In the genomic region with DNA sequence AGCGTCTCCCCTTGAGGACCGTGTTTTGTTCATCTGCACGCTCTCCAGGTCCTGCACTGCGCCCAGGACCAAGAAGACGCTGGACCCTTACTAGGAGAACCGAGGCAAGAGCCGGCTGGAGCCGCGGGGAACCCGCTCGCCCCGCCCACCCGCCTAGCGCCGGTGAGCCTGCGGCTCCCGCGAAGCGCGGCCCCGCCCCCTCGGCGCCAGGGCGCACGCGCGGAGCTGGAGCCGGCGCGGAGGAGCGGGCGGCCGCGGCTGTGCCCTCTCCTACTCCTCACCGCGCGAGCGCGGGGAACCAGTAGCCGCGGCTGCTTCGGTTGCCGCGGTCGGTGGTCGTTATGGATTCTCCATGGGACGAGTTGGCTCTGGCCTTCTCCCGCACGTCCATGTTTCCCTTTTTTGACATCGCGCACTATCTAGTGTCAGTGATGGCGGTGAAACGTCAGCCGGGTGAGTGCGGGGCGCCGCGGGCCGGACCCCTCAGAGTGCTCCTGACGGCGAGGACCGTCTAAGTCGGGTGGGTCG, we compare ENCODE assay signal across 2 cellular contexts.
TF ChIP-seq lines count a peak whose summit lies in the region.

A gene with protein sequence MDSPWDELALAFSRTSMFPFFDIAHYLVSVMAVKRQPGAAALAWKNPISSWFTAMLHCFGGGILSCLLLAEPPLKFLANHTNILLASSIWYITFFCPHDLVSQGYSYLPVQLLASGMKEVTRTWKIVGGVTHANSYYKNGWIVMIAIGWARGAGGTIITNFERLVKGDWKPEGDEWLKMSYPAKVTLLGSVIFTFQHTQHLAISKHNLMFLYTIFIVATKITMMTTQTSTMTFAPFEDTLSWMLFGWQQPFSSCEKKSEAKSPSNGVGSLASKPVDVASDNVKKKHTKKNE (plus strand): TSS at position 222 of the 528 bp plus-strand sequence. CDS start 120 bp downstream, at position 342.

TF ChIP-seq in HEK293, 187 proteins besides CTCF, POLR2A, EP300 and RAD21 (continued from another document and continues in another):
- TF ChIP-seq ZNF518A (tag by site-specific recombination; conservative IDR thresholded peaks at IDR 0.05; ENCODE audit: low read depth) (no peak), ZBTB6 (tag by site-specific recombination; IDR thresholded peaks at IDR 0.05) (peak; percentile 80), ZNF558 (tag by site-specific recombination; IDR thresholded peaks at IDR 0.05) (no peak), ZNF19 (tag by site-specific recombination; IDR thresholded peaks at IDR 0.05; ENCODE audit: low read depth) (no peak), ZNF148 (tag by site-specific recombination; IDR thresholded peaks at IDR 0.05; ENCODE audit: borderline replicate concordance) (no peak), PRDM1 (tag by site-specific recombination; IDR thresholded peaks at IDR 0.05) (no peak)
- TF ChIP-seq, protein P1, sequence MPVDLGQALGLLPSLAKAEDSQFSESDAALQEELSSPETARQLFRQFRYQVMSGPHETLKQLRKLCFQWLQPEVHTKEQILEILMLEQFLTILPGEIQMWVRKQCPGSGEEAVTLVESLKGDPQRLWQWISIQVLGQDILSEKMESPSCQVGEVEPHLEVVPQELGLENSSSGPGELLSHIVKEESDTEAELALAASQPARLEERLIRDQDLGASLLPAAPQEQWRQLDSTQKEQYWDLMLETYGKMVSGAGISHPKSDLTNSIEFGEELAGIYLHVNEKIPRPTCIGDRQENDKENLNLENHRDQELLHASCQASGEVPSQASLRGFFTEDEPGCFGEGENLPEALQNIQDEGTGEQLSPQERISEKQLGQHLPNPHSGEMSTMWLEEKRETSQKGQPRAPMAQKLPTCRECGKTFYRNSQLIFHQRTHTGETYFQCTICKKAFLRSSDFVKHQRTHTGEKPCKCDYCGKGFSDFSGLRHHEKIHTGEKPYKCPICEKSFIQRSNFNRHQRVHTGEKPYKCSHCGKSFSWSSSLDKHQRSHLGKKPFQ (tag by site-specific recombination; IDR thresholded peaks at IDR 0.05), result no peak
- TF ChIP-seq, protein P2, sequence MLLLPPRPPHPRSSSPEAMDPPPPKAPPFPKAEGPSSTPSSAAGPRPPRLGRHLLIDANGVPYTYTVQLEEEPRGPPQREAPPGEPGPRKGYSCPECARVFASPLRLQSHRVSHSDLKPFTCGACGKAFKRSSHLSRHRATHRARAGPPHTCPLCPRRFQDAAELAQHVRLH (tag by site-specific recombination; IDR thresholded peaks at IDR 0.05), result no peak

TF ChIP-seq in SK-N-SH treated with all-trans-retinoic acid at 6 μM for 48 hours, 23 proteins besides CTCF, POLR2A, EP300 and RAD21 (continued from another document):
- no peak for TF ChIP-seq CSRNP3 (CRISPR knock-in tag; IDR thresholded peaks at IDR 0.05)
- TF ChIP-seq ZNF70 (CRISPR knock-in tag; IDR thresholded peaks at IDR 0.05), result no peak
- TF ChIP-seq, protein P3, sequence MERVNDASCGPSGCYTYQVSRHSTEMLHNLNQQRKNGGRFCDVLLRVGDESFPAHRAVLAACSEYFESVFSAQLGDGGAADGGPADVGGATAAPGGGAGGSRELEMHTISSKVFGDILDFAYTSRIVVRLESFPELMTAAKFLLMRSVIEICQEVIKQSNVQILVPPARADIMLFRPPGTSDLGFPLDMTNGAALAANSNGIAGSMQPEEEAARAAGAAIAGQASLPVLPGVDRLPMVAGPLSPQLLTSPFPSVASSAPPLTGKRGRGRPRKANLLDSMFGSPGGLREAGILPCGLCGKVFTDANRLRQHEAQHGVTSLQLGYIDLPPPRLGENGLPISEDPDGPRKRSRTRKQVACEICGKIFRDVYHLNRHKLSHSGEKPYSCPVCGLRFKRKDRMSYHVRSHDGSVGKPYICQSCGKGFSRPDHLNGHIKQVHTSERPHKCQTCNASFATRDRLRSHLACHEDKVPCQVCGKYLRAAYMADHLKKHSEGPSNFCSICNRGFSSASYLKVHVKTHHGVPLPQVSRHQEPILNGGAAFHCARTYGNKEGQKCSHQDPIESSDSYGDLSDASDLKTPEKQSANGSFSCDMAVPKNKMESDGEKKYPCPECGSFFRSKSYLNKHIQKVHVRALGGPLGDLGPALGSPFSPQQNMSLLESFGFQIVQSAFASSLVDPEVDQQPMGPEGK (CRISPR knock-in tag; IDR thresholded peaks at IDR 0.05; ENCODE audit: borderline replicate concordance), result no peak
- TF ChIP-seq ZFP3 (CRISPR knock-in tag; IDR thresholded peaks at IDR 0.05), result no peak
- TF ChIP-seq CSDC2 (CRISPR knock-in tag; IDR thresholded peaks at IDR 0.05), result no peak
- TF ChIP-seq ARNTL (CRISPR knock-in tag; IDR thresholded peaks at IDR 0.05; ENCODE audit: borderline replicate concordance, low read depth), result no peak
- TF ChIP-seq, protein P4, sequence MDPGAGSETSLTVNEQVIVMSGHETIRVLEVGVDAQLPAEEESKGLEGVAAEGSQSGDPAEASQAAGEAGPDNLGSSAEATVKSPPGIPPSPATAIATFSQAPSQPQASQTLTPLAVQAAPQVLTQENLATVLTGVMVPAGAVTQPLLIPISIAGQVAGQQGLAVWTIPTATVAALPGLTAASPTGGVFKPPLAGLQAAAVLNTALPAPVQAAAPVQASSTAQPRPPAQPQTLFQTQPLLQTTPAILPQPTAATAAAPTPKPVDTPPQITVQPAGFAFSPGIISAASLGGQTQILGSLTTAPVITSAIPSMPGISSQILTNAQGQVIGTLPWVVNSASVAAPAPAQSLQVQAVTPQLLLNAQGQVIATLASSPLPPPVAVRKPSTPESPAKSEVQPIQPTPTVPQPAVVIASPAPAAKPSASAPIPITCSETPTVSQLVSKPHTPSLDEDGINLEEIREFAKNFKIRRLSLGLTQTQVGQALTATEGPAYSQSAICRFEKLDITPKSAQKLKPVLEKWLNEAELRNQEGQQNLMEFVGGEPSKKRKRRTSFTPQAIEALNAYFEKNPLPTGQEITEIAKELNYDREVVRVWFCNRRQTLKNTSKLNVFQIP (CRISPR knock-in tag; IDR thresholded peaks at IDR 0.05; ENCODE audit: borderline replicate concordance, low read depth), result no peak
- no peak for TF ChIP-seq SNAI2 (CRISPR knock-in tag; IDR thresholded peaks at IDR 0.05)
- TF ChIP-seq TCF4 (CRISPR knock-in tag; IDR thresholded peaks at IDR 0.05; ENCODE audit: borderline replicate concordance), result no peak
- no peak for TF ChIP-seq TOX (CRISPR knock-in tag; IDR thresholded peaks at IDR 0.05; ENCODE audit: borderline replicate concordance)
- TF ChIP-seq OSR1 (CRISPR knock-in tag; IDR thresholded peaks at IDR 0.05), result no peak
- TF ChIP-seq, protein P5, sequence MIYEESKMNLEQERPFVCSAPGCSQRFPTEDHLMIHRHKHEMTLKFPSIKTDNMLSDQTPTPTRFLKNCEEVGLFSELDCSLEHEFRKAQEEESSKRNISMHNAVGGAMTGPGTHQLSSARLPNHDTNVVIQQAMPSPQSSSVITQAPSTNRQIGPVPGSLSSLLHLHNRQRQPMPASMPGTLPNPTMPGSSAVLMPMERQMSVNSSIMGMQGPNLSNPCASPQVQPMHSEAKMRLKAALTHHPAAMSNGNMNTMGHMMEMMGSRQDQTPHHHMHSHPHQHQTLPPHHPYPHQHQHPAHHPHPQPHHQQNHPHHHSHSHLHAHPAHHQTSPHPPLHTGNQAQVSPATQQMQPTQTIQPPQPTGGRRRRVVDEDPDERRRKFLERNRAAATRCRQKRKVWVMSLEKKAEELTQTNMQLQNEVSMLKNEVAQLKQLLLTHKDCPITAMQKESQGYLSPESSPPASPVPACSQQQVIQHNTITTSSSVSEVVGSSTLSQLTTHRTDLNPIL (CRISPR knock-in tag; IDR thresholded peaks at IDR 0.05; ENCODE audit: low read depth), result no peak
- TF ChIP-seq PPARA (CRISPR knock-in tag; IDR thresholded peaks at IDR 0.05; ENCODE audit: borderline replicate concordance), result no peak
- TF ChIP-seq GLIS3 (CRISPR knock-in tag; IDR thresholded peaks at IDR 0.05), result no peak
- no peak for TF ChIP-seq ZC3H10 (CRISPR knock-in tag; IDR thresholded peaks at IDR 0.05)
